Comparison of ENCODE assay signal across 8 cellular contexts in genomic region chr4:7041851-7042696, GRCh38. TPM values are rescaled to one million over a fixed set of nuclear protein-coding genes. Genes with fewer than 3 reads are reported as not detected.
A peak's percentile ranks its signal among the peaks of the same experiment; 100 is the strongest.
DNase-seq lines count a peak whose midpoint lies in the region; ATAC-seq and TF ChIP-seq lines count a peak whose summit lies in the region.

No MANE protein-coding gene starts in this region.

- peaks cover 3% of the 10 kb centered on the region for H3K27me3 Mint-ChIP-seq in activated CD4-positive, alpha-beta T cell treated with anti-CD3 and anti-CD28 coated beads for 36 hours

- TF ChIP-seq CTCF in cardiac muscle cell (IDR thresholded peaks at IDR 0.05; ENCODE audit: low read depth, low read length): no peak

- H2BK5ac ChIP-seq in trophoblast cell (ENCODE audit: low read depth, low read length, poor library complexity): no peak overlapping the region

- H3K27me3 ChIP-seq in cardiac muscle cell: no peaks in the 10 kb centered on the region
- H3K27me3 ChIP-seq in trophoblast cell (ENCODE audit: insufficient read depth, low read length): no peaks in the 10 kb centered on the region

- DNase-seq in activated CD4-positive, alpha-beta T cell treated with anti-CD3 and anti-CD28 coated beads for 36 hours: peak; percentile 53
- DNase-seq in activated CD4-positive, alpha-beta T cell treated with anti-CD3 and anti-CD28 coated beads, Interleukin-2, amount 50 U/mL, for 4 hours: no peak
- DNase-seq in NCI-H2227 treated with DMSO at 0.1 percent for 48 hours (lab: John Stamatoyannopoulos, UW): peak; percentile 29
- peak; percentile 20 for DNase-seq in activated naive CD4-positive, alpha-beta T cell treated with anti-CD3 and anti-CD28 coated beads, Interleukin-2, amount 50 U/mL, for 16 hours
- no peak for DNase-seq in cardiac muscle cell (ENCODE audit: low read depth in 1 of 2, low spot score in 1 of 2)
- DNase-seq in trophoblast cell: no peak
- no peak for DNase-seq in RPMI8226

- H3K36me3 ChIP-seq in cardiac muscle cell: no peaks in the 10 kb centered on the region
- H3K36me3 ChIP-seq in trophoblast cell (ENCODE audit: control insufficient read depth in 1 of 2, insufficient read depth in 2 of 2, low read length in 2 of 2): peaks cover 0 to 7% of the 10 kb centered on the region in 2 experiments

- H3K9me3 ChIP-seq in cardiac muscle cell (ENCODE audit: low read depth) (no peaks in the 10 kb centered on the region), trophoblast cell (ENCODE audit: insufficient read depth, low read depth, low read length) (peaks cover 2% of the 10 kb centered on the region)

- POLR2A ChIA-PET in activated CD4-positive, alpha-beta T cell treated with anti-CD3 and anti-CD28 coated beads for 36 hours (lab: Charles Lee): interaction anchor here (0.8 to 2.6 kb wide), 3 partner anchors 26 to 54 kb away, joined by 3 to 12 read pairs (median 7); partner anchors contain the start of gene GRPEL1

- H3K4ac ChIP-seq in trophoblast cell (ENCODE audit: low read depth, low read length): no peak overlapping the region

- no peak overlapping the region for H2BK120ac ChIP-seq in trophoblast cell (ENCODE audit: insufficient read depth, low read length, poor library complexity)

- peaks cover 19% of the 10 kb centered on the region for H3K79me2 ChIP-seq in trophoblast cell (ENCODE audit: control insufficient read depth, insufficient read depth, low read length, poor library complexity)

- H3K14ac ChIP-seq in trophoblast cell (ENCODE audit: low read length): peak overlapping the region; percentile 21

- no peak overlapping the region for H2AK5ac ChIP-seq in trophoblast cell (ENCODE audit: low read length)

- intact Hi-C loops in activated CD4-positive, alpha-beta T cell treated with anti-CD3 and anti-CD28 coated beads for 36 hours (cut with DNase I, micrococcal nuclease): loop anchor here (1.0 to 10.0 kb wide), 4 partner anchors 55 to 368 kb away; a partner anchor contains a TSS

- H3K4me1 Mint-ChIP-seq in activated CD4-positive, alpha-beta T cell treated with anti-CD3 and anti-CD28 coated beads for 36 hours: peaks cover 44% of the 10 kb centered on the region

- H3K9ac ChIP-seq in trophoblast cell (ENCODE audit: low read length): no peak overlapping the region

- no peak overlapping the region for H4K91ac ChIP-seq in trophoblast cell (ENCODE audit: low read depth, low read length)

- H3K9me3 Mint-ChIP-seq in activated CD4-positive, alpha-beta T cell treated with anti-CD3 and anti-CD28 coated beads for 36 hours (ENCODE audit: low read depth): no peaks in the 10 kb centered on the region

- H4K12ac ChIP-seq in trophoblast cell (ENCODE audit: low read depth, low read length): peak overlapping the region; percentile 15

- H3K4me2 ChIP-seq in trophoblast cell (ENCODE audit: low read length): peak overlapping the region; percentile 82

- no peak for ATAC-seq in activated CD4-positive, alpha-beta T cell treated with anti-CD3 and anti-CD28 coated beads for 36 hours
- ATAC-seq in HG02759 (IDR thresholded peaks at IDR 0.05; ENCODE audit: unreplicated experiment): peak; percentile 10

- no peaks in the 10 kb centered on the region for H3K36me3 Mint-ChIP-seq in activated CD4-positive, alpha-beta T cell treated with anti-CD3 and anti-CD28 coated beads for 36 hours (ENCODE audit: low read depth)

- WGBS in trophoblast cell (ENCODE audit: extremely low coverage, insufficient coverage, insufficient read length): no CpG with 5 or more reads among the region's 55 CpGs

- no peak overlapping the region for H2BK12ac ChIP-seq in trophoblast cell (ENCODE audit: low read length)

- H3K4me3 ChIP-seq in cardiac muscle cell (peak overlapping the region; percentile 49), trophoblast cell (ENCODE audit: low read depth, low read length) (peak overlapping the region; percentile 78)

- no peak overlapping the region for H3K27ac Mint-ChIP-seq in activated CD4-positive, alpha-beta T cell treated with anti-CD3 and anti-CD28 coated beads for 36 hours

- no peak overlapping the region for H3K23ac ChIP-seq in trophoblast cell (ENCODE audit: low read length)

- peaks cover 6% of the 10 kb centered on the region for H3K4me1 ChIP-seq in cardiac muscle cell (ENCODE audit: low read depth)
- peaks cover 18 to 22% of the 10 kb centered on the region in 2 experiments for H3K4me1 ChIP-seq in trophoblast cell (ENCODE audit: control insufficient read depth in 1 of 2, insufficient read depth in 2 of 2, low read length in 2 of 2)

- H3K27ac ChIP-seq in cardiac muscle cell: peak overlapping the region; percentile 23
- peak overlapping the region; percentile 9 for H3K27ac ChIP-seq in trophoblast cell (ENCODE audit: low read depth, low read length)

- H3K79me1 ChIP-seq in trophoblast cell (ENCODE audit: low read length): peaks cover 9% of the 10 kb centered on the region

- no peak overlapping the region for H3K18ac ChIP-seq in trophoblast cell (ENCODE audit: low read length)

- peak overlapping the region; percentile 51 for H4K8ac ChIP-seq in trophoblast cell (ENCODE audit: low read depth, low read length)

- peak overlapping the region; percentile 68 for H2AFZ ChIP-seq in trophoblast cell (ENCODE audit: insufficient read depth, low read length, poor library complexity)

- CTCF ChIA-PET in activated CD4-positive, alpha-beta T cell treated with anti-CD3 and anti-CD28 coated beads for 36 hours (lab: Charles Lee): interaction anchor here (0.7 to 8.9 kb wide), 12 partner anchors 11 to 196 kb away, joined by 3 to 126 read pairs (median 6); partner anchors contain the start of gene GRPEL1

- peak overlapping the region; percentile 66 for H3K4me3 Mint-ChIP-seq in activated CD4-positive, alpha-beta T cell treated with anti-CD3 and anti-CD28 coated beads for 36 hours

RNA-seq across cellular contexts. Expression of gene TADA2B, which starts 1.1 kb away (rescaled TPM):
- total RNA-seq in activated CD4-positive, alpha-beta T cell treated with anti-CD3 and anti-CD28 coated beads for 36 hours: 10 to 100 TPM in 1 of 2 experiments, 1 to 10 TPM in 1; 9.0 to 10.6 TPM
- total RNA-seq in cardiac muscle cell: 21.3 and 29.0 TPM in 2 replicates
- 21.5 and 22.0 TPM in 2 replicates for polyA plus RNA-seq in cardiac muscle cell
- polyA plus RNA-seq in trophoblast cell (2013): 10.9 and 11.0 TPM in 2 replicates

RNA-seq across cellular contexts. Expression of gene GRPEL1, which starts 25.8 kb away (rescaled TPM):
- 10 to 100 TPM; 81.0 to 93.0 TPM for total RNA-seq in activated CD4-positive, alpha-beta T cell treated with anti-CD3 and anti-CD28 coated beads for 36 hours
- 21.2 and 24.0 TPM in 2 replicates for total RNA-seq in cardiac muscle cell
- 57.8 and 58.8 TPM in 2 replicates for polyA plus RNA-seq in cardiac muscle cell
- 21.7 and 22.8 TPM in 2 replicates for polyA plus RNA-seq in trophoblast cell (2013)

Comparison
In these comparisons a context has a peak if more than half of its experiments do, and no peak if none do; other contexts are left out.
1. DNase-seq: peak in activated CD4-positive, alpha-beta T cell treated with anti-CD3 and anti-CD28 coated beads for 36 hours (single experiment), NCI-H2227 treated with DMSO at 0.1 percent for 48 hours (single experiment) and activated naive CD4-positive, alpha-beta T cell treated with anti-CD3 and anti-CD28 coated beads, Interleukin-2, amount 50 U/mL, for 16 hours (single experiment); none in activated CD4-positive, alpha-beta T cell treated with anti-CD3 and anti-CD28 coated beads, Interleukin-2, amount 50 U/mL, for 4 hours (0 of 2), cardiac muscle cell (0 of 2), trophoblast cell (0 of 2) and RPMI8226 (single experiment).